ENCODE assay signal across 17 cellular contexts in genomic region chr14:34548472-34548981, GRCh38. TPM values are rescaled to one million over a fixed set of nuclear protein-coding genes. Genes with fewer than 3 reads are reported as not detected.
DNase-seq lines count a peak whose midpoint lies in the region; ATAC-seq and TF ChIP-seq lines count a peak whose summit lies in the region.
"Had no signal": no experiment of that assay in that cellular context is flagged by ENCODE, and none has a peak within 500 bp of the region (broad histone marks: within the 10 kb centered on the region; RNA-seq: fewer than 3 reads in every experiment).

No MANE protein-coding gene starts in this region.

- H3K4me3 ChIP-seq in BLaER1 = no peak overlapping the region
- H3K4me3 ChIP-seq in GM23248 = no peak overlapping the region
- H3K4me3 ChIP-seq: lung, pancreas had no signal

- H4K91ac ChIP-seq in H9 (ENCODE audit: insufficient read length, low read depth, low read length) = no peak overlapping the region

- H3K4me1 ChIP-seq in BLaER1 (peaks cover 26% of the 10 kb centered on the region), GM23248 (ENCODE audit: insufficient read depth) (peaks cover 3% of the 10 kb centered on the region; the same call in 1 of the 2 replicates), H9 (ENCODE audit: insufficient read depth, low read length) (no peaks in the 10 kb centered on the region)
- H3K4me1 ChIP-seq: pancreas had no signal

- H3K79me1 ChIP-seq in H9 (ENCODE audit: insufficient read depth, low read depth, low read length, poor library complexity, severe bottlenecking) = no peaks in the 10 kb centered on the region

- H3K9me3 ChIP-seq in BLaER1 (no peaks in the 10 kb centered on the region), GM23248 (ENCODE audit: low read depth) (no peaks in the 10 kb centered on the region), H9 (ENCODE audit: control insufficient read depth, low read depth, low read length) (no peaks in the 10 kb centered on the region)
- H3K9me3 ChIP-seq: pancreas, thoracic aorta had no signal

- H3T11ph ChIP-seq in H9 (ENCODE audit: low read length) = no peak overlapping the region

- H2BK5ac ChIP-seq in H9 (ENCODE audit: insufficient read length, low read length) = no peak overlapping the region

- no peaks in the 10 kb centered on the region for H3K9me2 ChIP-seq in GM23248 (ENCODE audit: insufficient read depth)

- H3K27ac ChIP-seq in BLaER1 (peak overlapping the region; percentile 42; the same call in 1 of the 2 replicates), GM23248 (no peak overlapping the region), H9 (ENCODE audit: insufficient read length, low read depth, low read length) (no peak overlapping the region)
- H3K27ac ChIP-seq: KMS-11 had no signal

- H2BK120ac ChIP-seq in H9 (ENCODE audit: low read depth, low read length, poor library complexity, severe bottlenecking) = no peak overlapping the region

- H3K4me3 Mint-ChIP-seq in chondrocyte (ENCODE audit: unreplicated experiment) (no peak overlapping the region), osteocyte (ENCODE audit: unreplicated experiment) (no peak overlapping the region), H9 (no peak overlapping the region)

- H3K27me3 ChIP-seq in BLaER1 (no peaks in the 10 kb centered on the region), GM23248 (replicated peaks; ENCODE audit: insufficient read depth) (no peaks in the 10 kb centered on the region), H9 (ENCODE audit: insufficient read depth, low read length) (no peaks in the 10 kb centered on the region)
- H3K27me3 ChIP-seq: pancreas had no signal

- TF ChIP-seq CTCF in chondrocyte (IDR thresholded peaks at IDR 0.05) (no peak), osteocyte (IDR thresholded peaks at IDR 0.05) (no peak), H9 (conservative IDR thresholded peaks at IDR 0.05) (no peak)

- H4K5ac ChIP-seq in H9 (ENCODE audit: insufficient read length, low read depth, low read length) = no peak overlapping the region

- no peak overlapping the region for H3K4ac ChIP-seq in H9 (ENCODE audit: low read depth, low read length)

- H3K9me3 Mint-ChIP-seq in chondrocyte (ENCODE audit: low read depth) (no peaks in the 10 kb centered on the region), osteocyte (ENCODE audit: unreplicated experiment) (no peaks in the 10 kb centered on the region), H9 (no peaks in the 10 kb centered on the region)

- H2BK12ac ChIP-seq in H9 (ENCODE audit: insufficient read length, low read depth, low read length) = no peak overlapping the region

- no peaks in the 10 kb centered on the region for H3K23me2 ChIP-seq in H9 (ENCODE audit: insufficient read length, low read depth, low read length, poor library complexity, severe bottlenecking)

- peak; percentile 7 for DNase-seq in GM23248
- DNase-seq in chondrocyte (ENCODE audit: low spot score) = peak; percentile 34
- DNase-seq in osteocyte (ENCODE audit: extremely low spot score, unreplicated experiment) = no peak
- no peak for DNase-seq in COLO829 (ENCODE audit: low spot score)
- DNase-seq in H9 = no peak
- no peak for DNase-seq in iPS-NIHi11 (ENCODE audit: low spot score)
- DNase-seq: activated CD4-positive, alpha-beta T cell treated with anti-CD3 and anti-CD28 coated beads for 1 hour; C1 segment of cervical spinal cord; NCI-H146; NCI-H510A; OCI-M1 had no signal

- H3K14ac ChIP-seq in H9 (ENCODE audit: insufficient read depth, low read length) = no peak overlapping the region

- no peak overlapping the region for H2BK15ac ChIP-seq in H9 (ENCODE audit: low read depth, low read length)

- peak overlapping the region; percentile 70 for H3K4me2 ChIP-seq in BLaER1
- H3K4me2 ChIP-seq in GM23248 (ENCODE audit: unreplicated experiment) = no peak overlapping the region
- no peak overlapping the region for H3K4me2 ChIP-seq in H9 (ENCODE audit: insufficient read depth, insufficient read length, low read length)
- H3K4me2 ChIP-seq: KMS-11 had no signal

- peaks cover 10% of the 10 kb centered on the region for H3F3A ChIP-seq in GM23248 (ENCODE audit: insufficient read depth)

- H3K27ac Mint-ChIP-seq in chondrocyte (ENCODE audit: unreplicated experiment) (peak overlapping the region; percentile 71), osteocyte (ENCODE audit: unreplicated experiment) (peak overlapping the region; percentile 76), H9 (no peak overlapping the region)

- no peaks in the 10 kb centered on the region for H3K27me3 Mint-ChIP-seq in chondrocyte (ENCODE audit: low read depth)
- no peaks in the 10 kb centered on the region for H3K27me3 Mint-ChIP-seq in osteocyte (ENCODE audit: unreplicated experiment)
- no peaks in the 10 kb centered on the region for H3K27me3 Mint-ChIP-seq in H9 (ENCODE audit: low read depth)

- H4K20me1 ChIP-seq in BLaER1 (no peaks in the 10 kb centered on the region), GM23248 (ENCODE audit: insufficient read depth) (no peaks in the 10 kb centered on the region), H9 (ENCODE audit: control insufficient read depth, insufficient read depth, insufficient read length) (no peaks in the 10 kb centered on the region)

- no peak for ATAC-seq in HG02973 (IDR thresholded peaks at IDR 0.05; ENCODE audit: unreplicated experiment)
- ATAC-seq: pancreas had no signal

- no peak overlapping the region for H4K8ac ChIP-seq in H9 (replicated peaks; ENCODE audit: insufficient read length, low read depth, low read length)

- no peak overlapping the region for H2AK5ac ChIP-seq in H9 (ENCODE audit: insufficient read length, low read length)

- no peak overlapping the region for H3K18ac ChIP-seq in H9 (ENCODE audit: insufficient read length, low read depth, low read length)

- in situ Hi-C loops in GM23248 (cut with MboI) = no loop called here

- WGBS in GM23248 (ENCODE audit: low coverage in 1 of 2, low lambda C conversion rate in 2 of 2, missing lambda C conversion rate in 2 of 2), 2 experiments = 86 to 89% methylated on average over 14 of the region's 14 CpGs
- WGBS in H9 (ENCODE audit: extremely low coverage, insufficient read length, low lambda C conversion rate) = no CpG with 5 or more reads among the region's 14 CpGs

- H3K23ac ChIP-seq in H9 (ENCODE audit: insufficient read length, low read depth, low read length) = no peak overlapping the region

- H3K4me1 Mint-ChIP-seq in chondrocyte (ENCODE audit: low read depth) (peaks cover 11% of the 10 kb centered on the region), osteocyte (ENCODE audit: unreplicated experiment) (peaks cover 6% of the 10 kb centered on the region), H9 (no peaks in the 10 kb centered on the region)

- H2BK20ac ChIP-seq in H9 (ENCODE audit: low read depth, low read length, poor library complexity, severe bottlenecking) = no peak overlapping the region

- H3K79me2 ChIP-seq in GM23248 (ENCODE audit: insufficient read depth) (no peaks in the 10 kb centered on the region), H9 (ENCODE audit: insufficient read depth, low read length) (no peaks in the 10 kb centered on the region)

- H3K56ac ChIP-seq in H9 (ENCODE audit: insufficient read length, low read depth, low read length) = no peak overlapping the region

- H2AFZ ChIP-seq in GM23248 = no peak overlapping the region
- no peak overlapping the region for H2AFZ ChIP-seq in H9 (ENCODE audit: low read length)

- H3K9ac ChIP-seq in BLaER1 (0 out of 2 replicates have a peak overlapping the region, but pooled peaks have one; percentile 16), GM23248 (no peak overlapping the region), H9 (ENCODE audit: extremely low read depth, insufficient read length, low read length) (no peak overlapping the region)
- H3K9ac ChIP-seq: KMS-11 had no signal

- no peaks in the 10 kb centered on the region for H3K36me3 Mint-ChIP-seq in chondrocyte (ENCODE audit: low read depth)
- H3K36me3 Mint-ChIP-seq in osteocyte (ENCODE audit: unreplicated experiment) = no peaks in the 10 kb centered on the region
- H3K36me3 Mint-ChIP-seq in H9 (ENCODE audit: insufficient read depth in 1 of 3, low read depth in 3 of 3) = no peaks in the 10 kb centered on the region

- H3K36me3 ChIP-seq in BLaER1 = no peaks in the 10 kb centered on the region
- no peaks in the 10 kb centered on the region for H3K36me3 ChIP-seq in GM23248 (ENCODE audit: low read depth)
- H3K36me3 ChIP-seq: pancreas, thoracic aorta had no signal

RNA-seq across cellular contexts. Expression of gene EAPP, which starts 9.0 kb away (rescaled TPM):
- total RNA-seq in GM23248 (2014; rRNA removed; shearing (Covaris generic)) = 42.7 and 43.0 TPM in 2 replicates
- polyA plus RNA-seq in GM23248 (2016; fragmentation: Nextera tagmentation; extraction: Ambion mirVana) = 55.5 and 56.1 TPM in 2 replicates
- 22.8 to 27.9 TPM (median 27.0 TPM) in 3 replicates for total RNA-seq in chondrocyte
- 38.3 and 42.0 TPM in 2 replicates for total RNA-seq in osteocyte
- total RNA-seq in H9 (2021) = 34.8 and 35.0 TPM in 2 replicates

Comparison
In these comparisons a context has a peak if more than half of its experiments do, and no peak if none do; other contexts are left out.
1. DNase-seq: peak in GM23248 (single experiment) and chondrocyte (single experiment); none in osteocyte (single experiment), COLO829 (single experiment), H9 (single experiment) and iPS-NIHi11 (single experiment).
2. H3K27ac Mint-ChIP-seq: peak in chondrocyte (single experiment) and osteocyte (single experiment); none in H9 (0 of 3).